In the genomic region with DNA sequence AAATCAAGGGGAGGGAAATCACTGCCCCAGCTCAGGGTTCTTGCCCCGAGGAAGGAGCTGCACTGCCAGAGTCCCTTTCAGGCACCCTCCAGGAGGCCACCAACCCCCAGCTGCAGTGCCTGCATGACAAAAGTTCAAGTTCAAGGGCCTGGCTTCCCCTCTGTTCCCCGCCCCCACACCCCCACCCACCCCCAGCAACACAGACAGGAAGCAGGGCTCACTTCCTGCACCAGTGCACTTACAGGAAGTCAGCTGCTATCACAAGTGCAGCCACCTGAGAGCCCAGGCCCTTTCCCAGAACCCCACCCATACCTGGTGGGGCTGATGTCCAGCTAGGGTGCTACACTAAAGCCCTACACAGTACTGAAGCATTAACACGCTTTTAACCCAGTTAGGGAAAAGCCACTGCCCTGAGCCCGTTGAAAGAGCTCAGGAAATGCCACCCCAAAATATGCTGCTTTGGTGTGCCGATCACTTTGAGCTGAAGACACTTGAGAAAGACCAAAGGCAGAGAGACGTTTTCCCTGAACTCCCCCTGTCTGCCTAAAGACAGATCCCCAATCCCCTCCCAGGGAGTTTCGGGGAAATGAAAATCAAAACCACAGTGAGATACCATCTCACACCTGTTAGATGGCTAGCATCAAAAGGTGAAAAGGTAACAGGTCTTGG, we compare ENCODE assay signal across 8 cellular contexts.
DNase-seq lines count a peak whose midpoint lies in the region; ATAC-seq, FAIRE-seq and TF ChIP-seq lines count a peak whose summit lies in the region.

No MANE protein-coding gene starts in this region.

- POLR2A ChIA-PET in activated CD4-positive, alpha-beta memory T cell treated with anti-CD3 and anti-CD28 coated beads, Interleukin-2, amount 10 ng/mL, durations not matched to agents 7 days and 5 days (lab: Charles Lee): interaction anchor here (0.6 to 2.2 kb wide), 16 partner anchors 9 to 378 kb away, joined by 3 to 15 read pairs (median 4); partner anchors contain the start of genes SP100, SP140 and SP140L

- no peak overlapping the region for H2BK5ac ChIP-seq in neuronal stem cell (ENCODE audit: low read length)

- no peak for FAIRE-seq in small intestine (lab: Jason Lieb, UNC)

- no peak overlapping the region for H3K4me3 ChIP-seq in small intestine (ENCODE audit: low read depth in 1 of 2, low read length in 2 of 2)
- H3K4me3 ChIP-seq in neuronal stem cell (ENCODE audit: low read length in 2 of 2): no peak overlapping the region

- H3K9ac ChIP-seq in neuronal stem cell (ENCODE audit: low read depth, low read length, poor library complexity): no peak overlapping the region

- DNase-seq in activated CD4-positive, alpha-beta memory T cell treated with anti-CD3 and anti-CD28 coated beads, Interleukin-2, amount 10 ng/mL, durations not matched to agents 7 days and 5 days: peak; percentile 71
- peak; percentile 40 for DNase-seq in small intestine
- DNase-seq in neuronal stem cell (ENCODE audit: low spot score): no peak
- DNase-seq in OCI-M1 (lab: John Stamatoyannopoulos, UW): no peak
- no peak for DNase-seq in DMS 273 (lab: John Stamatoyannopoulos, UW; ENCODE audit: unreplicated experiment)

- peak overlapping the region; percentile 14 to 89 for H3K27ac ChIP-seq in small intestine (ENCODE audit: low read depth in 1 of 2, low read length in 1 of 2)
- no peak overlapping the region for H3K27ac ChIP-seq in neuronal stem cell (replicated peaks; ENCODE audit: low read length)

- CTCF ChIA-PET in activated CD4-positive, alpha-beta memory T cell treated with anti-CD3 and anti-CD28 coated beads, Interleukin-2, amount 10 ng/mL, durations not matched to agents 7 days and 5 days (lab: Charles Lee): interaction anchor here (0.6 to 1.3 kb wide), 6 partner anchors 12 to 443 kb away, joined by 3 to 5 read pairs (median 3); partner anchors contain the start of gene CAB39

- no peak overlapping the region for H4K91ac ChIP-seq in neuronal stem cell (ENCODE audit: low read depth, low read length, poor library complexity)

- H3K36me3 Mint-ChIP-seq in activated CD4-positive, alpha-beta memory T cell treated with anti-CD3 and anti-CD28 coated beads, Interleukin-2, amount 10 ng/mL, durations not matched to agents 7 days and 5 days (ENCODE audit: low read depth): peaks cover 54% of the 10 kb centered on the region

- no peak overlapping the region for H3K4me2 ChIP-seq in neuronal stem cell (ENCODE audit: insufficient read depth, low read length, poor library complexity, severe bottlenecking)

- H3K4me1 Mint-ChIP-seq in activated CD4-positive, alpha-beta memory T cell treated with anti-CD3 and anti-CD28 coated beads, Interleukin-2, amount 10 ng/mL, durations not matched to agents 7 days and 5 days: peaks cover 68% of the 10 kb centered on the region

- no peak overlapping the region for H2AK5ac ChIP-seq in neuronal stem cell (ENCODE audit: low read depth, low read length)

- peak overlapping the region; percentile 14 for H3K4me3 Mint-ChIP-seq in activated CD4-positive, alpha-beta memory T cell treated with anti-CD3 and anti-CD28 coated beads, Interleukin-2, amount 10 ng/mL, durations not matched to agents 7 days and 5 days

- no peaks in the 10 kb centered on the region for H3K9me3 ChIP-seq in small intestine (ENCODE audit: control insufficient read depth, low read depth)
- no peaks in the 10 kb centered on the region for H3K9me3 ChIP-seq in neuronal stem cell (replicated peaks in 1 of 2; ENCODE audit: control insufficient read depth in 2 of 2, insufficient read depth in 1 of 2, low read depth in 1 of 2, low read length in 2 of 2)

- H3K27ac Mint-ChIP-seq in activated CD4-positive, alpha-beta memory T cell treated with anti-CD3 and anti-CD28 coated beads, Interleukin-2, amount 10 ng/mL, durations not matched to agents 7 days and 5 days: peak overlapping the region; percentile 92

- WGBS in small intestine, 3 donors: 55 to 65% (median 58%) methylated on average over 7 of the region's 7 CpGs
- WGBS in neuronal stem cell (ENCODE audit: extremely low coverage in 2 of 2, insufficient read length in 2 of 2, insufficient replicate concordance in 1 of 2), 2 donors: no CpG with 5 or more reads among the region's 7 CpGs

- H3K4me1 ChIP-seq in small intestine (ENCODE audit: control insufficient read depth in 2 of 2, insufficient read depth in 1 of 2, low read depth in 1 of 2, low read length in 1 of 2): no peaks in the 10 kb centered on the region
- no peaks in the 10 kb centered on the region for H3K4me1 ChIP-seq in neuronal stem cell (ENCODE audit: control insufficient read depth in 2 of 2, insufficient read depth in 1 of 2, low read depth in 1 of 2, low read length in 2 of 2)

- H3K27me3 Mint-ChIP-seq in activated CD4-positive, alpha-beta memory T cell treated with anti-CD3 and anti-CD28 coated beads, Interleukin-2, amount 10 ng/mL, durations not matched to agents 7 days and 5 days: no peaks in the 10 kb centered on the region

- H3K23ac ChIP-seq in neuronal stem cell (ENCODE audit: low read depth, low read length, poor library complexity): no peak overlapping the region

- H3K36me3 ChIP-seq in small intestine (ENCODE audit: control insufficient read depth in 2 of 2, insufficient read depth in 2 of 2, low read length in 2 of 2) (no peaks in the 10 kb centered on the region), neuronal stem cell (replicated peaks in 1 of 2; ENCODE audit: control insufficient read depth in 2 of 2, insufficient read depth in 2 of 2, low read length in 2 of 2) (no peaks in the 10 kb centered on the region)

- H3K14ac ChIP-seq in neuronal stem cell (ENCODE audit: low read length): no peak overlapping the region

- no peak overlapping the region for H2BK15ac ChIP-seq in neuronal stem cell (ENCODE audit: low read length)

- H3K4ac ChIP-seq in neuronal stem cell (ENCODE audit: low read length): no peak overlapping the region

- H4K8ac ChIP-seq in neuronal stem cell (ENCODE audit: low read depth, low read length): no peak overlapping the region

- no peak overlapping the region for H2BK120ac ChIP-seq in neuronal stem cell (ENCODE audit: low read depth, low read length)

- peak; percentile 85 for ATAC-seq in GM19324 (IDR thresholded peaks at IDR 0.05; ENCODE audit: low FRiP score, unreplicated experiment)
- peak; percentile 65 for ATAC-seq in HG03196 (IDR thresholded peaks at IDR 0.05; ENCODE audit: unreplicated experiment)
- ATAC-seq in SK-N-SH treated with all-trans-retinoic acid at 6 μM for 48 hours: no peak

- H3K27me3 ChIP-seq in small intestine (ENCODE audit: control insufficient read depth in 2 of 2, insufficient read depth in 2 of 2, low read length in 2 of 2) (no peaks in the 10 kb centered on the region), neuronal stem cell (ENCODE audit: control insufficient read depth in 3 of 3, insufficient read depth in 3 of 3, low read depth in 1 of 3, low read length in 3 of 3) (no peaks in the 10 kb centered on the region)

- H3K18ac ChIP-seq in neuronal stem cell (ENCODE audit: low read length): no peak overlapping the region

- no peak overlapping the region for H2BK12ac ChIP-seq in neuronal stem cell (ENCODE audit: low read length)

- H3K79me1 ChIP-seq in neuronal stem cell (ENCODE audit: low read depth, low read length): no peaks in the 10 kb centered on the region

- H3K9me3 Mint-ChIP-seq in activated CD4-positive, alpha-beta memory T cell treated with anti-CD3 and anti-CD28 coated beads, Interleukin-2, amount 10 ng/mL, durations not matched to agents 7 days and 5 days: peaks cover 23% of the 10 kb centered on the region

- no peak overlapping the region for H2AFZ ChIP-seq in neuronal stem cell (ENCODE audit: low read length)

TF ChIP-seq in SK-N-SH treated with all-trans-retinoic acid at 6 μM for 48 hours, 23 proteins besides CTCF, POLR2A, EP300 and RAD21 (continues in another document):
- TF ChIP-seq ZFP30 (CRISPR knock-in tag; IDR thresholded peaks at IDR 0.05): no peak
- TF ChIP-seq ZC3H10 (CRISPR knock-in tag; IDR thresholded peaks at IDR 0.05): no peak
- no peak for TF ChIP-seq ISL1 (CRISPR knock-in tag; IDR thresholded peaks at IDR 0.05)
- no peak for TF ChIP-seq ZNF8 (CRISPR knock-in tag; IDR thresholded peaks at IDR 0.05)
- no peak for TF ChIP-seq ZNF565 (CRISPR knock-in tag; conservative IDR thresholded peaks at IDR 0.05; ENCODE audit: low read depth)
- no peak for TF ChIP-seq ARNTL (CRISPR knock-in tag; IDR thresholded peaks at IDR 0.05; ENCODE audit: borderline replicate concordance, low read depth)
- TF ChIP-seq RARB (CRISPR knock-in tag; IDR thresholded peaks at IDR 0.05): no peak
- no peak for TF ChIP-seq BACH2 (CRISPR knock-in tag; IDR thresholded peaks at IDR 0.05; ENCODE audit: borderline replicate concordance)
- no peak for TF ChIP-seq SNAI2 (CRISPR knock-in tag; IDR thresholded peaks at IDR 0.05)
- no peak for TF ChIP-seq PATZ1 (CRISPR knock-in tag; IDR thresholded peaks at IDR 0.05; ENCODE audit: borderline replicate concordance)
- no peak for TF ChIP-seq CSDC2 (CRISPR knock-in tag; IDR thresholded peaks at IDR 0.05)
- no peak for TF ChIP-seq TCF4 (CRISPR knock-in tag; IDR thresholded peaks at IDR 0.05; ENCODE audit: borderline replicate concordance)

Comparison
In these comparisons a context has a peak if more than half of its experiments do, and no peak if none do; other contexts are left out.
1. DNase-seq: peak in activated CD4-positive, alpha-beta memory T cell treated with anti-CD3 and anti-CD28 coated beads, Interleukin-2, amount 10 ng/mL, durations not matched to agents 7 days and 5 days (single experiment) and small intestine (single experiment); none in neuronal stem cell (single experiment), OCI-M1 (single experiment) and DMS 273 (single experiment).